ENCODE assay signal across 8 cellular contexts in genomic region chr15:91116379-91117067, GRCh38. TPM values are rescaled to one million over a fixed set of nuclear protein-coding genes. Genes with fewer than 3 reads are reported as not detected.
DNase-seq lines count a peak whose midpoint lies in the region; ATAC-seq and TF ChIP-seq lines count a peak whose summit lies in the region.

No MANE protein-coding gene starts in this region.

- no peaks in the 10 kb centered on the region for H3K9me3 ChIP-seq in CD8-positive, alpha-beta memory T cell (ENCODE audit: low read length)
- H3K9me3 ChIP-seq in transverse colon, result no peaks in the 10 kb centered on the region

- H3K4me1 ChIP-seq in CD8-positive, alpha-beta memory T cell (ENCODE audit: insufficient read depth, low read length), result no peaks in the 10 kb centered on the region
- H3K4me1 ChIP-seq in transverse colon, result no peaks in the 10 kb centered on the region

- no peaks in the 10 kb centered on the region for H3K36me3 Mint-ChIP-seq in activated naive CD4-positive, alpha-beta T cell treated with anti-CD3 and anti-CD28 coated beads for 36 hours (ENCODE audit: low read depth)
- H3K36me3 Mint-ChIP-seq in CD8-positive, alpha-beta memory T cell, result no peaks in the 10 kb centered on the region

- in situ Hi-C loops in transverse colon (cut with MboI; ENCODE audit: low pct_ligation_motif_present in 1 of 4, low pct_unique_long_range_greater_than_20kb in 1 of 4, low sequenced_read_pairs in 3 of 4), result no loop called here

- H3K27me3 Mint-ChIP-seq in activated naive CD4-positive, alpha-beta T cell treated with anti-CD3 and anti-CD28 coated beads for 36 hours (ENCODE audit: low read depth), result peaks cover 21% of the 10 kb centered on the region
- H3K27me3 Mint-ChIP-seq in stimulated activated naive CD8-positive, alpha-beta T cell treated with anti-CD3 and anti-CD28 coated beads, Interleukin-15, amount 100 ng/mL, for 72 hours, result peaks cover 48% of the 10 kb centered on the region
- H3K27me3 Mint-ChIP-seq in CD8-positive, alpha-beta memory T cell, result peaks cover 17 to 74% of the 10 kb centered on the region in 2 donors

- ATAC-seq in HG03196 (IDR thresholded peaks at IDR 0.05; ENCODE audit: unreplicated experiment), result peak; percentile 93
- peak; percentile 55 for ATAC-seq in stimulated activated naive CD8-positive, alpha-beta T cell treated with anti-CD3 and anti-CD28 coated beads, Interleukin-15, amount 100 ng/mL, for 72 hours

- H3K9me3 Mint-ChIP-seq in activated naive CD4-positive, alpha-beta T cell treated with anti-CD3 and anti-CD28 coated beads for 36 hours, result no peaks in the 10 kb centered on the region
- peaks cover 0 to 7% of the 10 kb centered on the region in 2 donors for H3K9me3 Mint-ChIP-seq in stimulated activated naive CD8-positive, alpha-beta T cell treated with anti-CD3 and anti-CD28 coated beads, Interleukin-15, amount 100 ng/mL, for 72 hours
- H3K9me3 Mint-ChIP-seq in CD8-positive, alpha-beta memory T cell, result peaks cover 0 to 3% (median 0%) of the 10 kb centered on the region in 5 donors

- CTCF ChIA-PET in activated naive CD4-positive, alpha-beta T cell treated with anti-CD3 and anti-CD28 coated beads for 36 hours (lab: Charles Lee), result interaction anchor here (0.6 to 0.9 kb wide), 2 partner anchors 42 to 1576 kb away, joined by 3 read pairs; no protein-coding TSS in a partner anchor
- CTCF ChIA-PET in CD8-positive, alpha-beta memory T cell (lab: Charles Lee), result no interaction called here

- H3K27ac Mint-ChIP-seq in activated naive CD4-positive, alpha-beta T cell treated with anti-CD3 and anti-CD28 coated beads for 36 hours, result no peak overlapping the region
- H3K27ac Mint-ChIP-seq in stimulated activated naive CD8-positive, alpha-beta T cell treated with anti-CD3 and anti-CD28 coated beads, Interleukin-15, amount 100 ng/mL, for 72 hours, result no peak overlapping the region
- H3K27ac Mint-ChIP-seq in CD8-positive, alpha-beta memory T cell, result no peak overlapping the region

- H3K4me1 Mint-ChIP-seq in activated naive CD4-positive, alpha-beta T cell treated with anti-CD3 and anti-CD28 coated beads for 36 hours (ENCODE audit: low read depth), result peaks cover 8% of the 10 kb centered on the region
- H3K4me1 Mint-ChIP-seq in stimulated activated naive CD8-positive, alpha-beta T cell treated with anti-CD3 and anti-CD28 coated beads, Interleukin-15, amount 100 ng/mL, for 72 hours, result peaks cover 8% of the 10 kb centered on the region
- H3K4me1 Mint-ChIP-seq in CD8-positive, alpha-beta memory T cell, result no peaks in the 10 kb centered on the region

- TF ChIP-seq CTCF in transverse colon (IDR thresholded peaks at IDR 0.05), result no peak

- H3K4me3 Mint-ChIP-seq in activated naive CD4-positive, alpha-beta T cell treated with anti-CD3 and anti-CD28 coated beads for 36 hours, result no peak overlapping the region
- H3K4me3 Mint-ChIP-seq in stimulated activated naive CD8-positive, alpha-beta T cell treated with anti-CD3 and anti-CD28 coated beads, Interleukin-15, amount 100 ng/mL, for 72 hours, result no peak overlapping the region
- no peak overlapping the region for H3K4me3 Mint-ChIP-seq in CD8-positive, alpha-beta memory T cell

- H3K27me3 ChIP-seq in CD8-positive, alpha-beta memory T cell (ENCODE audit: insufficient read depth, low read length, poor library complexity, severe bottlenecking), result no peaks in the 10 kb centered on the region
- peaks cover 5% of the 10 kb centered on the region for H3K27me3 ChIP-seq in transverse colon

- H3K4me3 ChIP-seq in CD8-positive, alpha-beta memory T cell (ENCODE audit: low read length), result no peak overlapping the region
- no peak overlapping the region for H3K4me3 ChIP-seq in transverse colon

- TF ChIP-seq POLR2A in transverse colon (IDR thresholded peaks at IDR 0.05), result no peak

- intact Hi-C loops in activated naive CD4-positive, alpha-beta T cell treated with anti-CD3 and anti-CD28 coated beads for 36 hours (cut with micrococcal nuclease), result no loop called here
- intact Hi-C loops in transverse colon (cut with DNase I; ENCODE audit: low total_unique reads), result no loop called here

- TF ChIP-seq EP300 in transverse colon (IDR thresholded peaks at IDR 0.05; ENCODE audit: low read depth), result no peak

- H3K27ac ChIP-seq in CD8-positive, alpha-beta memory T cell (ENCODE audit: low read depth, low read length), result no peak overlapping the region
- H3K27ac ChIP-seq in transverse colon, result no peak overlapping the region

- POLR2A ChIA-PET in CD8-positive, alpha-beta memory T cell (lab: Charles Lee), result no interaction called here

- peak; percentile 19 for DNase-seq in activated naive CD4-positive, alpha-beta T cell treated with anti-CD3 and anti-CD28 coated beads for 36 hours
- no peak for DNase-seq in activated naive CD4-positive, alpha-beta T cell treated with Interleukin-2 at 50 U/mL for 16 hours
- DNase-seq in amniotic epithelial cell (ENCODE audit: low read depth) (peak; percentile 18), anterior cingulate cortex (lab: John Stamatoyannopoulos, UW) (no peak), transverse colon (no peak)
- no peak for DNase-seq in stimulated activated naive CD8-positive, alpha-beta T cell treated with anti-CD3 and anti-CD28 coated beads, Interleukin-15, amount 100 ng/mL, for 72 hours
- no peak for DNase-seq in CD8-positive, alpha-beta memory T cell

- H3K36me3 ChIP-seq in CD8-positive, alpha-beta memory T cell (ENCODE audit: insufficient read depth, low read length), result no peaks in the 10 kb centered on the region
- no peaks in the 10 kb centered on the region for H3K36me3 ChIP-seq in transverse colon

- WGBS in transverse colon (ENCODE audit: low coverage in 1 of 2), 2 donors, result 29 to 100% methylated on average over 1 to 7 of the region's 7 CpGs

RNA-seq across cellular contexts. Expression of gene SV2B, which starts 16.5 kb away (rescaled TPM):
- under 1 TPM; 0.07 TPM for total RNA-seq in activated naive CD4-positive, alpha-beta T cell treated with anti-CD3 and anti-CD28 coated beads for 36 hours
- total RNA-seq in CD8-positive, alpha-beta memory T cell, result under 1 TPM in 1 of 2 experiments, not detected in 1; 0.02 TPM
- polyA plus RNA-seq in CD8-positive, alpha-beta memory T cell, result not detected
- 10 to 100 TPM in 1 of 4 donors, 1 to 10 TPM in 2, under 1 TPM in 1; 0.27 to 10.3 (median 2.2) TPM for total RNA-seq in transverse colon

Comparison
In these comparisons a context has a peak if more than half of its experiments do, and no peak if none do; other contexts are left out.
1. DNase-seq: peak in activated naive CD4-positive, alpha-beta T cell treated with anti-CD3 and anti-CD28 coated beads for 36 hours (single experiment) and amniotic epithelial cell (single experiment); none in activated naive CD4-positive, alpha-beta T cell treated with Interleukin-2 at 50 U/mL for 16 hours (single experiment), stimulated activated naive CD8-positive, alpha-beta T cell treated with anti-CD3 and anti-CD28 coated beads, Interleukin-15, amount 100 ng/mL, for 72 hours (0 of 2), CD8-positive, alpha-beta memory T cell (0 of 5), anterior cingulate cortex (0 of 58) and transverse colon (single experiment).